ENCODE assay signal across 1 cellular context in the genomic region with DNA sequence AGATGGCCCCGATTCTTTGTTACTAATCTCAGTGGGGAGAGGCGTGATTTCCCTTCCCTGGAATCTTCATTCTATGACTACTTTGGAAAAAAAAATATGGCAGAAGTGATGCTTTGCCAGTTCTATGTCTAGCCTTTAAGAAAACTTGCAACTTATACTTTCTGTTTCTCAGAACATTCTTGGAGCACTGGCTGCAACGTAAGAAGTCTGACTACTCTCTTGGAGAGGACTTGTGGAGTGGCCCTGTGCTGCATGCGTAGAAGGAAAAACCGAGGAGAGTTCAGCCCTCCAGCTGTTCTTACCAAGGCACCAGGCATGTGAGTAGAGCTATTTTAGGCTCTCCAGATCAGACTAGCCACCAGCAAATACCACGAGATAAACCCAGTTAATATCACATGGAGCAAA.
TF ChIP-seq lines count a peak whose summit lies in the region.

No MANE protein-coding gene starts in this region.

TF ChIP-seq in K562, 482 proteins besides CTCF, POLR2A, EP300 and RAD21 (continued from another document and continues in another):
- TF ChIP-seq, protein P1, sequence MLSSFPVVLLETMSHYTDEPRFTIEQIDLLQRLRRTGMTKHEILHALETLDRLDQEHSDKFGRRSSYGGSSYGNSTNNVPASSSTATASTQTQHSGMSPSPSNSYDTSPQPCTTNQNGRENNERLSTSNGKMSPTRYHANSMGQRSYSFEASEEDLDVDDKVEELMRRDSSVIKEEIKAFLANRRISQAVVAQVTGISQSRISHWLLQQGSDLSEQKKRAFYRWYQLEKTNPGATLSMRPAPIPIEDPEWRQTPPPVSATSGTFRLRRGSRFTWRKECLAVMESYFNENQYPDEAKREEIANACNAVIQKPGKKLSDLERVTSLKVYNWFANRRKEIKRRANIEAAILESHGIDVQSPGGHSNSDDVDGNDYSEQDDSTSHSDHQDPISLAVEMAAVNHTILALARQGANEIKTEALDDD (IDR thresholded peaks at IDR 0.05) = peak; percentile 85
- TF ChIP-seq GTF2A2 (tag; IDR thresholded peaks at IDR 0.05) (no peak), TEAD1 (CRISPR knock-in tag; IDR thresholded peaks at IDR 0.05) (no peak; a peak in 1 of 4 replicates), KHSRP (IDR thresholded peaks at IDR 0.05) (no peak), NELFE (IDR thresholded peaks at IDR 0.05; ENCODE audit: insufficient read depth, insufficient read length) (no peak), HNRNPK (IDR thresholded peaks at IDR 0.05; ENCODE audit: low read depth, low read length, poor library complexity, severe bottlenecking) (no peak), ZEB2 (IDR thresholded peaks at IDR 0.05) (no peak), PTTG1 (tag; IDR thresholded peaks at IDR 0.05; ENCODE audit: low read depth) (0 out of 2 replicates have a peak, but pooled peaks have one; percentile 23), ZNF253 (CRISPR knock-in tag; conservative IDR thresholded peaks at IDR 0.05) (no peak), TSC22D4 (tag; IDR thresholded peaks at IDR 0.05) (no peak), RUNX1 (IDR thresholded peaks at IDR 0.05; ENCODE audit: low read depth) (no peak), ZNF121 (CRISPR knock-in tag; conservative IDR thresholded peaks at IDR 0.05) (no peak), ELF1 (tag; IDR thresholded peaks at IDR 0.05) (no peak), PCBP2 (IDR thresholded peaks at IDR 0.05; ENCODE audit: low read depth, low read length, poor library complexity, severe bottlenecking) (no peak), ERF (CRISPR knock-in tag; IDR thresholded peaks at IDR 0.05) (no peak), SNRNP70 (optimal IDR thresholded peaks at IDR 0.05; ENCODE audit: low read depth, low read length) (no peak), ZNF175 (CRISPR knock-in tag; IDR thresholded peaks at IDR 0.05; ENCODE audit: low read depth) (0 out of 2 replicates have a peak, but pooled peaks have one; percentile 53), MYBL2 (IDR thresholded peaks at IDR 0.05; ENCODE audit: low read depth) (no peak), MYBL2 (CRISPR knock-in tag; IDR thresholded peaks at IDR 0.05; ENCODE audit: borderline replicate concordance) (no peak), JUND (IDR thresholded peaks at IDR 0.05; ENCODE audit: borderline replicate concordance, low read depth, low read length) (0 out of 2 replicates have a peak, but pooled peaks have one; percentile 2), JUND (tag; IDR thresholded peaks at IDR 0.05; ENCODE audit: borderline replicate concordance, low read depth, low read length) (no peak; the same call in 2 of the 3 replicates), STAT5B (CRISPR knock-in tag; IDR thresholded peaks at IDR 0.05) (no peak), PHB (CRISPR knock-in tag; IDR thresholded peaks at IDR 0.05) (no peak), SRSF7 (optimal IDR thresholded peaks at IDR 0.05; ENCODE audit: low read depth, low read length) (no peak), ILF3 (IDR thresholded peaks at IDR 0.05; ENCODE audit: borderline replicate concordance) (no peak), NCOA4 (IDR thresholded peaks at IDR 0.05; ENCODE audit: partially characterized antibody) (no peak), KLF16 (IDR thresholded peaks at IDR 0.05) (no peak), MAFG (tag; conservative IDR thresholded peaks at IDR 0.05) (0 out of 2 replicates have a peak, but pooled peaks have one; percentile 17), STAG1 (CRISPR knock-in tag; IDR thresholded peaks at IDR 0.05; ENCODE audit: borderline replicate concordance) (no peak), HDAC8 (tag; IDR thresholded peaks at IDR 0.05) (no peak), CBX3 (IDR thresholded peaks at IDR 0.05; ENCODE audit: borderline replicate concordance in 1 of 2, low read length in 2 of 2) (no peak), EWSR1 (IDR thresholded peaks at IDR 0.05; ENCODE audit: borderline replicate concordance, low read depth, partially characterized antibody) (no peak), ZNF224 (CRISPR knock-in tag; IDR thresholded peaks at IDR 0.05) (no peak), CREM (IDR thresholded peaks at IDR 0.05; ENCODE audit: low read depth) (0 out of 2 replicates have a peak, but pooled peaks have one; percentile 22), FOXM1 (IDR thresholded peaks at IDR 0.05; ENCODE audit: low read depth) (no peak), FOXM1 (CRISPR knock-in tag; IDR thresholded peaks at IDR 0.05; ENCODE audit: low read depth) (no peak), SOX6 (IDR thresholded peaks at IDR 0.05) (0 out of 2 replicates have a peak, but pooled peaks have one; percentile 33), ELF2 (CRISPR knock-in tag; IDR thresholded peaks at IDR 0.05) (no peak), ZNF586 (CRISPR knock-in tag; conservative IDR thresholded peaks at IDR 0.05) (no peak), HNRNPL (IDR thresholded peaks at IDR 0.05; ENCODE audit: low read depth, low read length) (no peak), BHLHE40 (IDR thresholded peaks at IDR 0.05; ENCODE audit: low read length) (peak; percentile 65), ZNF324 (CRISPR knock-in tag; IDR thresholded peaks at IDR 0.05) (no peak)
- TF ChIP-seq, protein P2, sequence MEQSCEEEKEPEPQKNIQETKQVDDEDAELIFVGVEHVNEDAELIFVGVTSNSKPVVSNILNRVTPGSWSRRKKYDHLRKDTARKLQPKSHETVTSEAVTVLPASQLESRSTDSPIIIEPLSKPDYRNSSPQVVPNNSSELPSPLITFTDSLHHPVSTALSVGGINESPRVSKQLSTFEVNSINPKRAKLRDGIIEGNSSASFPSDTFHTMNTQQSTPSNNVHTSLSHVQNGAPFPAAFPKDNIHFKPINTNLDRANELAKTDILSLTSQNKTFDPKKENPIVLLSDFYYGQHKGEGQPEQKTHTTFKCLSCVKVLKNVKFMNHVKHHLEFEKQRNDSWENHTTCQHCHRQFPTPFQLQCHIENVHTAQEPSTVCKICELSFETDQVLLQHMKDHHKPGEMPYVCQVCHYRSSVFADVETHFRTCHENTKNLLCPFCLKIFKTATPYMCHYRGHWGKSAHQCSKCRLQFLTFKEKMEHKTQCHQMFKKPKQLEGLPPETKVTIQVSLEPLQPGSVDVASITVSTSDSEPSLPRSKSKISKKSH (CRISPR knock-in tag; IDR thresholded peaks at IDR 0.05) = no peak
- TF ChIP-seq, protein P3, sequence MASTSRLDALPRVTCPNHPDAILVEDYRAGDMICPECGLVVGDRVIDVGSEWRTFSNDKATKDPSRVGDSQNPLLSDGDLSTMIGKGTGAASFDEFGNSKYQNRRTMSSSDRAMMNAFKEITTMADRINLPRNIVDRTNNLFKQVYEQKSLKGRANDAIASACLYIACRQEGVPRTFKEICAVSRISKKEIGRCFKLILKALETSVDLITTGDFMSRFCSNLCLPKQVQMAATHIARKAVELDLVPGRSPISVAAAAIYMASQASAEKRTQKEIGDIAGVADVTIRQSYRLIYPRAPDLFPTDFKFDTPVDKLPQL (IDR thresholded peaks at IDR 0.05; ENCODE audit: extremely low read depth, insufficient read length) = no peak
- TF ChIP-seq, protein P4, sequence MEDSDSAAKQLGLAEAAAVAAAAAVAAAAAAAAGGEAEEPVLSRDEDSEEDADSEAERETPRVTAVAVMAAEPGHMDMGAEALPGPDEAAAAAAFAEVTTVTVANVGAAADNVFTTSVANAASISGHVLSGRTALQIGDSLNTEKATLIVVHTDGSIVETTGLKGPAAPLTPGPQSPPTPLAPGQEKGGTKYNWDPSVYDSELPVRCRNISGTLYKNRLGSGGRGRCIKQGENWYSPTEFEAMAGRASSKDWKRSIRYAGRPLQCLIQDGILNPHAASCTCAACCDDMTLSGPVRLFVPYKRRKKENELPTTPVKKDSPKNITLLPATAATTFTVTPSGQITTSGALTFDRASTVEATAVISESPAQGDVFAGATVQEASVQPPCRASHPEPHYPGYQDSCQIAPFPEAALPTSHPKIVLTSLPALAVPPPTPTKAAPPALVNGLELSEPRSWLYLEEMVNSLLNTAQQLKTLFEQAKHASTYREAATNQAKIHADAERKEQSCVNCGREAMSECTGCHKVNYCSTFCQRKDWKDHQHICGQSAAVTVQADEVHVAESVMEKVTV (CRISPR knock-in tag; IDR thresholded peaks at IDR 0.05) = no peak
- TF ChIP-seq, protein P5, sequence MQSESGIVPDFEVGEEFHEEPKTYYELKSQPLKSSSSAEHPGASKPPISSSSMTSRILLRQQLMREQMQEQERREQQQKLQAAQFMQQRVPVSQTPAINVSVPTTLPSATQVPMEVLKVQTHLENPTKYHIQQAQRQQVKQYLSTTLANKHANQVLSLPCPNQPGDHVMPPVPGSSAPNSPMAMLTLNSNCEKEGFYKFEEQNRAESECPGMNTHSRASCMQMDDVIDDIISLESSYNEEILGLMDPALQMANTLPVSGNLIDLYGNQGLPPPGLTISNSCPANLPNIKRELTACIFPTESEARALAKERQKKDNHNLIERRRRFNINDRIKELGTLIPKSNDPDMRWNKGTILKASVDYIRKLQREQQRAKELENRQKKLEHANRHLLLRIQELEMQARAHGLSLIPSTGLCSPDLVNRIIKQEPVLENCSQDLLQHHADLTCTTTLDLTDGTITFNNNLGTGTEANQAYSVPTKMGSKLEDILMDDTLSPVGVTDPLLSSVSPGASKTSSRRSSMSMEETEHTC (IDR thresholded peaks at IDR 0.05) = peak; percentile 76; the same call in 1 of the 2 replicates
- TF ChIP-seq, protein P6, sequence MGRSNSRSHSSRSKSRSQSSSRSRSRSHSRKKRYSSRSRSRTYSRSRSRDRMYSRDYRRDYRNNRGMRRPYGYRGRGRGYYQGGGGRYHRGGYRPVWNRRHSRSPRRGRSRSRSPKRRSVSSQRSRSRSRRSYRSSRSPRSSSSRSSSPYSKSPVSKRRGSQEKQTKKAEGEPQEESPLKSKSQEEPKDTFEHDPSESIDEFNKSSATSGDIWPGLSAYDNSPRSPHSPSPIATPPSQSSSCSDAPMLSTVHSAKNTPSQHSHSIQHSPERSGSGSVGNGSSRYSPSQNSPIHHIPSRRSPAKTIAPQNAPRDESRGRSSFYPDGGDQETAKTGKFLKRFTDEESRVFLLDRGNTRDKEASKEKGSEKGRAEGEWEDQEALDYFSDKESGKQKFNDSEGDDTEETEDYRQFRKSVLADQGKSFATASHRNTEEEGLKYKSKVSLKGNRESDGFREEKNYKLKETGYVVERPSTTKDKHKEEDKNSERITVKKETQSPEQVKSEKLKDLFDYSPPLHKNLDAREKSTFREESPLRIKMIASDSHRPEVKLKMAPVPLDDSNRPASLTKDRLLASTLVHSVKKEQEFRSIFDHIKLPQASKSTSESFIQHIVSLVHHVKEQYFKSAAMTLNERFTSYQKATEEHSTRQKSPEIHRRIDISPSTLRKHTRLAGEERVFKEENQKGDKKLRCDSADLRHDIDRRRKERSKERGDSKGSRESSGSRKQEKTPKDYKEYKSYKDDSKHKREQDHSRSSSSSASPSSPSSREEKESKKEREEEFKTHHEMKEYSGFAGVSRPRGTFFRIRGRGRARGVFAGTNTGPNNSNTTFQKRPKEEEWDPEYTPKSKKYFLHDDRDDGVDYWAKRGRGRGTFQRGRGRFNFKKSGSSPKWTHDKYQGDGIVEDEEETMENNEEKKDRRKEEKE (IDR thresholded peaks at IDR 0.05; ENCODE audit: borderline replicate concordance in 1 of 2, control insufficient read depth in 1 of 2, low read depth in 2 of 2, low read length in 1 of 2) = no peak
- TF ChIP-seq, protein P7, sequence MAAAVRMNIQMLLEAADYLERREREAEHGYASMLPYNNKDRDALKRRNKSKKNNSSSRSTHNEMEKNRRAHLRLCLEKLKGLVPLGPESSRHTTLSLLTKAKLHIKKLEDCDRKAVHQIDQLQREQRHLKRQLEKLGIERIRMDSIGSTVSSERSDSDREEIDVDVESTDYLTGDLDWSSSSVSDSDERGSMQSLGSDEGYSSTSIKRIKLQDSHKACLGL (CRISPR knock-in tag; IDR thresholded peaks at IDR 0.05; ENCODE audit: borderline replicate concordance, poor library complexity, severe bottlenecking) = no peak
- TF ChIP-seq, protein P8, sequence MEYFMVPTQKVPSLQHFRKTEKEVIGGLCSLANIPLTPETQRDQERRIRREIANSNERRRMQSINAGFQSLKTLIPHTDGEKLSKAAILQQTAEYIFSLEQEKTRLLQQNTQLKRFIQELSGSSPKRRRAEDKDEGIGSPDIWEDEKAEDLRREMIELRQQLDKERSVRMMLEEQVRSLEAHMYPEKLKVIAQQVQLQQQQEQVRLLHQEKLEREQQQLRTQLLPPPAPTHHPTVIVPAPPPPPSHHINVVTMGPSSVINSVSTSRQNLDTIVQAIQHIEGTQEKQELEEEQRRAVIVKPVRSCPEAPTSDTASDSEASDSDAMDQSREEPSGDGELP (CRISPR knock-in tag; IDR thresholded peaks at IDR 0.05; ENCODE audit: borderline replicate concordance) = peak; percentile 28; the same call in 1 of the 2 replicates
- TF ChIP-seq, protein P9, sequence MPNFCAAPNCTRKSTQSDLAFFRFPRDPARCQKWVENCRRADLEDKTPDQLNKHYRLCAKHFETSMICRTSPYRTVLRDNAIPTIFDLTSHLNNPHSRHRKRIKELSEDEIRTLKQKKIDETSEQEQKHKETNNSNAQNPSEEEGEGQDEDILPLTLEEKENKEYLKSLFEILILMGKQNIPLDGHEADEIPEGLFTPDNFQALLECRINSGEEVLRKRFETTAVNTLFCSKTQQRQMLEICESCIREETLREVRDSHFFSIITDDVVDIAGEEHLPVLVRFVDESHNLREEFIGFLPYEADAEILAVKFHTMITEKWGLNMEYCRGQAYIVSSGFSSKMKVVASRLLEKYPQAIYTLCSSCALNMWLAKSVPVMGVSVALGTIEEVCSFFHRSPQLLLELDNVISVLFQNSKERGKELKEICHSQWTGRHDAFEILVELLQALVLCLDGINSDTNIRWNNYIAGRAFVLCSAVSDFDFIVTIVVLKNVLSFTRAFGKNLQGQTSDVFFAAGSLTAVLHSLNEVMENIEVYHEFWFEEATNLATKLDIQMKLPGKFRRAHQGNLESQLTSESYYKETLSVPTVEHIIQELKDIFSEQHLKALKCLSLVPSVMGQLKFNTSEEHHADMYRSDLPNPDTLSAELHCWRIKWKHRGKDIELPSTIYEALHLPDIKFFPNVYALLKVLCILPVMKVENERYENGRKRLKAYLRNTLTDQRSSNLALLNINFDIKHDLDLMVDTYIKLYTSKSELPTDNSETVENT (CRISPR knock-in tag; IDR thresholded peaks at IDR 0.05) = no peak
- TF ChIP-seq, protein P10, sequence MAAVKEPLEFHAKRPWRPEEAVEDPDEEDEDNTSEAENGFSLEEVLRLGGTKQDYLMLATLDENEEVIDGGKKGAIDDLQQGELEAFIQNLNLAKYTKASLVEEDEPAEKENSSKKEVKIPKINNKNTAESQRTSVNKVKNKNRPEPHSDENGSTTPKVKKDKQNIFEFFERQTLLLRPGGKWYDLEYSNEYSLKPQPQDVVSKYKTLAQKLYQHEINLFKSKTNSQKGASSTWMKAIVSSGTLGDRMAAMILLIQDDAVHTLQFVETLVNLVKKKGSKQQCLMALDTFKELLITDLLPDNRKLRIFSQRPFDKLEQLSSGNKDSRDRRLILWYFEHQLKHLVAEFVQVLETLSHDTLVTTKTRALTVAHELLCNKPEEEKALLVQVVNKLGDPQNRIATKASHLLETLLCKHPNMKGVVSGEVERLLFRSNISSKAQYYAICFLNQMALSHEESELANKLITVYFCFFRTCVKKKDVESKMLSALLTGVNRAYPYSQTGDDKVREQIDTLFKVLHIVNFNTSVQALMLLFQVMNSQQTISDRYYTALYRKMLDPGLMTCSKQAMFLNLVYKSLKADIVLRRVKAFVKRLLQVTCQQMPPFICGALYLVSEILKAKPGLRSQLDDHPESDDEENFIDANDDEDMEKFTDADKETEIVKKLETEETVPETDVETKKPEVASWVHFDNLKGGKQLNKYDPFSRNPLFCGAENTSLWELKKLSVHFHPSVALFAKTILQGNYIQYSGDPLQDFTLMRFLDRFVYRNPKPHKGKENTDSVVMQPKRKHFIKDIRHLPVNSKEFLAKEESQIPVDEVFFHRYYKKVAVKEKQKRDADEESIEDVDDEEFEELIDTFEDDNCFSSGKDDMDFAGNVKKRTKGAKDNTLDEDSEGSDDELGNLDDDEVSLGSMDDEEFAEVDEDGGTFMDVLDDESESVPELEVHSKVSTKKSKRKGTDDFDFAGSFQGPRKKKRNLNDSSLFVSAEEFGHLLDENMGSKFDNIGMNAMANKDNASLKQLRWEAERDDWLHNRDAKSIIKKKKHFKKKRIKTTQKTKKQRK (IDR thresholded peaks at IDR 0.05; ENCODE audit: borderline replicate concordance, low read depth, low read length) = no peak
